In genomic region chr5:40826778-40827478, GRCh38 we compare ENCODE assay signal across 1 cellular context.
TF ChIP-seq lines count a peak whose summit lies in the region.

No MANE protein-coding gene starts in this region.

TF ChIP-seq in H1, 55 proteins besides CTCF, POLR2A, EP300 and RAD21:
- TF ChIP-seq RNF2 (IDR thresholded peaks at IDR 0.05; ENCODE audit: borderline replicate concordance, low read depth, low read length, missing control alignments, poor library complexity, severe bottlenecking) (no peak), MAFK (IDR thresholded peaks at IDR 0.05; ENCODE audit: low read depth, low read length) (no peak), HDAC6 (IDR thresholded peaks at IDR 0.05; ENCODE audit: low read depth, low read length) (no peak), POLR2AphosphoS5 (IDR thresholded peaks at IDR 0.05; ENCODE audit: low read depth, low read length) (peak; percentile 88), TAF7 (optimal IDR thresholded peaks at IDR 0.05; ENCODE audit: borderline replicate concordance, low read depth, low read length) (no peak), SP4 (IDR thresholded peaks at IDR 0.05; ENCODE audit: low read length) (no peak)
